Comparison of ENCODE assay signal across 20 cellular contexts in the genomic region with DNA sequence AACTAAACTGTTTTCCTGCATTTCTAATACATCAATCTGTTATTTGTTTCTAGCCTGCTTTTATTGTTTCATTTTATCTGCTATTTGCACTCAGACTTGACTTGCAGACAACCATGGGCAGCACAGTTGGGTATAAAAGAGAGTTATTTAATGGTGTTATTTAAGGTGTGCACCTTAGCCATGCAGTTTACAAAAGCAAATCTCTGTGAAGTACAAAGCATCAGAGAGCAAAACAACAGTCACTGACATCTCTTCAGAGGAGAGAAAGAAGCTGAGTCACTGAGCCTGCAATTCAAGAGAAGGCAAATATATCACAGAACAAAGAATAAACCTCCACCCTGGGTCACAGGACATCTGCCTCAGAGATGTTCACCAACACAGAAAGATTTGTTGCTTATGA.
"Had no signal": no experiment of that assay in that cellular context is flagged by ENCODE, and none has a peak within 500 bp of the region (broad histone marks: within the 10 kb centered on the region; RNA-seq: fewer than 3 reads in every experiment).

No MANE protein-coding gene starts in this region.

- H3K4me1 ChIP-seq: esophagus muscularis mucosa, foreskin keratinocyte, gastroesophageal sphincter, heart left ventricle, left lung, lower lobe of right lung had no signal

- H3K4me3 ChIP-seq: esophagus muscularis mucosa, gastroesophageal sphincter, heart left ventricle, left lung, lower lobe of right lung, mucosa of descending colon had no signal

- FAIRE-seq: colon, endothelial cell of umbilical vein, frontal cortex, islet of Langerhans, keratinocyte had no signal

- H3K27ac ChIP-seq: esophagus muscularis mucosa, foreskin keratinocyte, gastroesophageal sphincter, heart left ventricle, left lung, lower lobe of right lung had no signal

- ATAC-seq: effector memory CD8-positive, alpha-beta T cell; foreskin keratinocyte; gastroesophageal sphincter; heart left ventricle; left cardiac atrium; left lung; left ventricle myocardium superior; lower lobe of right lung; mucosa of descending colon had no signal

- H3K27me3 ChIP-seq: esophagus muscularis mucosa, gastroesophageal sphincter, heart left ventricle, left lung had no signal

- DNase-seq: cortex of kidney; effector CD8-positive, alpha-beta T cell; effector memory CD8-positive, alpha-beta T cell; foreskin keratinocyte; heart left ventricle; hippocampal formation; left cardiac atrium; left lung; left ventricle myocardium superior; lower lobe of right lung; mesenchymal stem cell; mucosa of descending colon; naive B cell had no signal

- H3K36me3 ChIP-seq: esophagus muscularis mucosa, heart left ventricle, left lung, lower lobe of right lung had no signal
